In the genomic region with DNA sequence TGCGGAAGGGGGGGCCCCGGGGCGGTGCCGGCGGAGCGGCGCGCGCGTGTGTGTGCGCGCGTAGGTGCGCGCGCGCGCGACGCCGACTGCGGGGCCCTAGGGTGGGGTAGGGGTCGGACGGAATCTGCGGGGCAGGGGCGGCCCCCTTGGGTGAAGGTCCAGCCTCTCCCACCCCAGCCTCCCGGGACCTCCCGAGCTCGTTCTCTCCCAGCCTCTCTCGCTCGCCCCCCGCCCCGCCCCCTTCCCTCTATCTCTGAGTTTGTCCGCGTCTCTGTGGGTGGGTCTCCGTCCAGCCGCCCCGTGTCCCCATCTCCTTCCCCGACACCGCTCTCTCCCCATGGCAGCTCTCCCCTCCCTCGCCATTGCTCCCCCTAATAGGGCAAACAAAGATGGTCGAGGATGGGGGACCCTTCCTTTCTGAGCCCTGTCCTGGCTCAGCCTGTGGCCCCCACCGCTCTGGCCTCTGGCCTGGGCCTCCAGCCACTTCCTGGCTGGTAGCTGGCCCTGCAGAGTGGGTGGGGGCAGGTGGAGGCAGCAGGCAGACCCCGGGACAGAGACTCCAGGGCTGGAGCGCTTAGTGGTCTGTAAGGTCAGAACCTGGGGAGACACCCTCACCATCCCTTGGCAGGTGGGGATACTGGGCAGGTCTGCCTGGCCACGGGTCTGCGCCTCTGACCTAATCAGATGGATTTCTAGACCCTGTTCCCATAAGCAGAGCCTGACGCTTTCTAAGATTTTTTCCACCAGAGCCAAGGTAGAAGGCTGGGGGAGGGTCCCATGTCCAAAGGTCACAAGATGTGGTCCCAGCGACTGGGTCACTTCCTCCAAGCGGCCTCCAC, we compare ENCODE assay signal across 9 cellular contexts. TPM values are rescaled to one million over a fixed set of nuclear protein-coding genes. Genes with fewer than 3 reads are reported as not detected.
DNase-seq lines count a peak whose midpoint lies in the region; ATAC-seq and TF ChIP-seq lines count a peak whose summit lies in the region.
"Had no signal": no experiment of that assay in that cellular context is flagged by ENCODE, and none has a peak within 500 bp of the region (broad histone marks: within the 10 kb centered on the region; RNA-seq: fewer than 3 reads in every experiment).

No MANE protein-coding gene starts in this region.

- DNase-seq in stimulated activated naive CD8-positive, alpha-beta T cell treated with anti-CD3 and anti-CD28 coated beads, Interleukin-15, Interleukin-2, amounts not matched to agents 100 U/mL and 50 U/mL, for 24 hours = no peak
- DNase-seq in endothelial cell (ENCODE audit: low spot score) = no peak
- no peak for DNase-seq in naive thymus-derived CD4-positive, alpha-beta T cell
- no peak for DNase-seq in retina
- no peak for DNase-seq in HUDEP-2 (lab: John Stamatoyannopoulos, UW; ENCODE audit: unreplicated experiment in 76 of 76)
- DNase-seq: stimulated activated CD8-positive, alpha-beta memory T cell treated with anti-CD3 and anti-CD28 coated beads, Interleukin-4, amount 100 ng/mL, for 48 hours had no signal

- peaks cover 59% of the 10 kb centered on the region for H3K4me1 Mint-ChIP-seq in stimulated activated naive CD8-positive, alpha-beta T cell treated with anti-CD3 and anti-CD28 coated beads, Interleukin-15, Interleukin-2, amounts not matched to agents 100 ng/mL and 50 ng/mL, for 24 hours (ENCODE audit: low read depth)
- H3K4me1 Mint-ChIP-seq in endothelial cell (ENCODE audit: unreplicated experiment) = peaks cover 17% of the 10 kb centered on the region
- peaks cover 28 to 65% (median 53%) of the 10 kb centered on the region in 7 donors for H3K4me1 Mint-ChIP-seq in naive thymus-derived CD4-positive, alpha-beta T cell

- peaks cover 42 to 51% of the 10 kb centered on the region in 2 donors for H3K4me1 ChIP-seq in naive thymus-derived CD4-positive, alpha-beta T cell (ENCODE audit: control insufficient read depth in 2 of 2, insufficient read depth in 2 of 2, low read length in 2 of 2)

- no peak overlapping the region for H3K27ac Mint-ChIP-seq in stimulated activated naive CD8-positive, alpha-beta T cell treated with anti-CD3 and anti-CD28 coated beads, Interleukin-15, Interleukin-2, amounts not matched to agents 100 ng/mL and 50 ng/mL, for 24 hours
- H3K27ac Mint-ChIP-seq in endothelial cell (ENCODE audit: unreplicated experiment) = no peak overlapping the region
- H3K27ac Mint-ChIP-seq in naive thymus-derived CD4-positive, alpha-beta T cell = peak overlapping the region in 5 of 9 donors; percentile 21 to 83 (median 55)

- H3K9me3 ChIP-seq in naive thymus-derived CD4-positive, alpha-beta T cell (ENCODE audit: control insufficient read depth in 2 of 3, low read length in 3 of 3) = no peaks in the 10 kb centered on the region

- ATAC-seq in stimulated activated naive CD8-positive, alpha-beta T cell treated with anti-CD3 and anti-CD28 coated beads, Interleukin-15, Interleukin-2, amounts not matched to agents 100 U/mL and 50 U/mL, for 24 hours = no peak
- ATAC-seq in naive thymus-derived CD4-positive, alpha-beta T cell = no peak
- no peak for ATAC-seq in GM18861 (IDR thresholded peaks at IDR 0.05; ENCODE audit: unreplicated experiment)
- no peak for ATAC-seq in HG02885 (IDR thresholded peaks at IDR 0.05; ENCODE audit: poor library complexity, unreplicated experiment)

- POLR2A ChIA-PET in naive thymus-derived CD4-positive, alpha-beta T cell (lab: Charles Lee) = interaction anchor here (0.5 to 1.7 kb wide), 4 partner anchors 11 to 488 kb away, joined by 3 to 7 read pairs (median 3); partner anchors contain the start of gene PARVG

- H3K4me3 Mint-ChIP-seq in stimulated activated naive CD8-positive, alpha-beta T cell treated with anti-CD3 and anti-CD28 coated beads, Interleukin-15, Interleukin-2, amounts not matched to agents 100 ng/mL and 50 ng/mL, for 24 hours = peak overlapping the region; percentile 66
- H3K4me3 Mint-ChIP-seq in endothelial cell (ENCODE audit: unreplicated experiment) = peak overlapping the region; percentile 86
- peak overlapping the region; percentile 47 to 86 (median 78) for H3K4me3 Mint-ChIP-seq in naive thymus-derived CD4-positive, alpha-beta T cell

- H3K4me3 ChIP-seq in naive thymus-derived CD4-positive, alpha-beta T cell (ENCODE audit: low read length) = peak overlapping the region; percentile 54

- H3K36me3 Mint-ChIP-seq in stimulated activated naive CD8-positive, alpha-beta T cell treated with anti-CD3 and anti-CD28 coated beads, Interleukin-15, Interleukin-2, amounts not matched to agents 100 ng/mL and 50 ng/mL, for 24 hours (ENCODE audit: low read depth) = no peaks in the 10 kb centered on the region
- peaks cover 4% of the 10 kb centered on the region for H3K36me3 Mint-ChIP-seq in endothelial cell (ENCODE audit: low read depth, unreplicated experiment)
- H3K36me3 Mint-ChIP-seq in naive thymus-derived CD4-positive, alpha-beta T cell = peaks cover 0 to 3% (median 0%) of the 10 kb centered on the region in 5 donors

- intact Hi-C loops in naive thymus-derived CD4-positive, alpha-beta T cell (cut with micrococcal nuclease) = loop anchor here (1.0 to 10.0 kb wide), 8 partner anchors 16 to 854 kb away; partner anchors contain the start of genes EFCAB6 (in 1 of the 2), PARVG (in 1 of the 2), PRR5 (in 1 of the 2) and RTL6 (in 1 of the 2)

- no peaks in the 10 kb centered on the region for H3K9me3 Mint-ChIP-seq in stimulated activated naive CD8-positive, alpha-beta T cell treated with anti-CD3 and anti-CD28 coated beads, Interleukin-15, Interleukin-2, amounts not matched to agents 100 ng/mL and 50 ng/mL, for 24 hours
- no peaks in the 10 kb centered on the region for H3K9me3 Mint-ChIP-seq in endothelial cell (ENCODE audit: unreplicated experiment)
- no peaks in the 10 kb centered on the region for H3K9me3 Mint-ChIP-seq in naive thymus-derived CD4-positive, alpha-beta T cell

- no peak for TF ChIP-seq CTCF in endothelial cell (IDR thresholded peaks at IDR 0.05; ENCODE audit: unreplicated experiment)

- H3K27ac ChIP-seq in naive thymus-derived CD4-positive, alpha-beta T cell (ENCODE audit: low read depth, low read length) = peak overlapping the region; percentile 50

- H3K36me3 ChIP-seq in naive thymus-derived CD4-positive, alpha-beta T cell (ENCODE audit: control insufficient read depth in 2 of 3, insufficient read depth in 3 of 3, low read length in 3 of 3) = no peaks in the 10 kb centered on the region

- peaks cover 4% of the 10 kb centered on the region for H3K27me3 Mint-ChIP-seq in stimulated activated naive CD8-positive, alpha-beta T cell treated with anti-CD3 and anti-CD28 coated beads, Interleukin-15, Interleukin-2, amounts not matched to agents 100 ng/mL and 50 ng/mL, for 24 hours
- H3K27me3 Mint-ChIP-seq in endothelial cell (ENCODE audit: unreplicated experiment) = peaks cover 7% of the 10 kb centered on the region
- peaks cover 0 to 19% (median 0%) of the 10 kb centered on the region in 5 donors for H3K27me3 Mint-ChIP-seq in naive thymus-derived CD4-positive, alpha-beta T cell

- CTCF ChIA-PET in naive thymus-derived CD4-positive, alpha-beta T cell (lab: Charles Lee) = interaction anchor here (2.0 kb wide), 1 partner anchor 17 kb away, joined by 6 read pairs; no protein-coding TSS in a partner anchor

- H3K27me3 ChIP-seq in naive thymus-derived CD4-positive, alpha-beta T cell (ENCODE audit: control insufficient read depth in 2 of 2, insufficient read depth in 2 of 2, low read length in 2 of 2) = no peaks in the 10 kb centered on the region

RNA-seq across cellular contexts. Expression of gene PRR5, which starts 32.9 kb away (rescaled TPM):
- 40.5 TPM for total RNA-seq in endothelial cell (ENCODE audit: unreplicated experiment)
- 10 to 100 TPM; 19.6 to 49.1 (median 44.4) TPM for total RNA-seq in naive thymus-derived CD4-positive, alpha-beta T cell
- polyA plus RNA-seq in naive thymus-derived CD4-positive, alpha-beta T cell = 10 to 100 TPM; 19.6 to 29.6 TPM

Comparison
In these comparisons a context has a peak if more than half of its experiments do, and no peak if none do; other contexts are left out.
1. H3K27ac Mint-ChIP-seq: peak in naive thymus-derived CD4-positive, alpha-beta T cell (5 of 9); none in stimulated activated naive CD8-positive, alpha-beta T cell treated with anti-CD3 and anti-CD28 coated beads, Interleukin-15, Interleukin-2, amounts not matched to agents 100 ng/mL and 50 ng/mL, for 24 hours (single experiment) and endothelial cell (single experiment).
2. Peak in every context shown above with its lines, with median percentiles within 50 percentile points of each other: H3K4me3 Mint-ChIP-seq.